Comparison of ENCODE assay signal across 1 cellular context in genomic region chr3:15439476-15439875, GRCh38.
TF ChIP-seq lines count a peak whose summit lies in the region.

No MANE protein-coding gene starts in this region.

TF ChIP-seq in GM12878, 131 proteins besides CTCF, POLR2A, EP300 and RAD21 (continued from another document):
- TF ChIP-seq, protein P1, sequence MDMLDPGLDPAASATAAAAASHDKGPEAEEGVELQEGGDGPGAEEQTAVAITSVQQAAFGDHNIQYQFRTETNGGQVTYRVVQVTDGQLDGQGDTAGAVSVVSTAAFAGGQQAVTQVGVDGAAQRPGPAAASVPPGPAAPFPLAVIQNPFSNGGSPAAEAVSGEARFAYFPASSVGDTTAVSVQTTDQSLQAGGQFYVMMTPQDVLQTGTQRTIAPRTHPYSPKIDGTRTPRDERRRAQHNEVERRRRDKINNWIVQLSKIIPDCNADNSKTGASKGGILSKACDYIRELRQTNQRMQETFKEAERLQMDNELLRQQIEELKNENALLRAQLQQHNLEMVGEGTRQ (IDR thresholded peaks at IDR 0.05; ENCODE audit: borderline replicate concordance, low read depth, low read length): no peak
- TF ChIP-seq MXI1 (IDR thresholded peaks at IDR 0.05; ENCODE audit: low read depth, low read length) (no peak), CEBPZ (IDR thresholded peaks at IDR 0.05; ENCODE audit: low read depth, low read length) (no peak), ESRRA (IDR thresholded peaks at IDR 0.05; ENCODE audit: low read length) (no peak), MEF2A (IDR thresholded peaks at IDR 0.05; ENCODE audit: insufficient read depth, low read depth, low read length) (no peak), IRF4 (IDR thresholded peaks at IDR 0.05; ENCODE audit: low read depth, low read length) (no peak), BCL11A (IDR thresholded peaks at IDR 0.05; ENCODE audit: low read depth, low read length) (no peak), RUNX3 (IDR thresholded peaks at IDR 0.05; ENCODE audit: low read length) (no peak), LARP7 (IDR thresholded peaks at IDR 0.05) (no peak), ZNF622 (IDR thresholded peaks at IDR 0.05) (no peak)
- TF ChIP-seq, protein P2, sequence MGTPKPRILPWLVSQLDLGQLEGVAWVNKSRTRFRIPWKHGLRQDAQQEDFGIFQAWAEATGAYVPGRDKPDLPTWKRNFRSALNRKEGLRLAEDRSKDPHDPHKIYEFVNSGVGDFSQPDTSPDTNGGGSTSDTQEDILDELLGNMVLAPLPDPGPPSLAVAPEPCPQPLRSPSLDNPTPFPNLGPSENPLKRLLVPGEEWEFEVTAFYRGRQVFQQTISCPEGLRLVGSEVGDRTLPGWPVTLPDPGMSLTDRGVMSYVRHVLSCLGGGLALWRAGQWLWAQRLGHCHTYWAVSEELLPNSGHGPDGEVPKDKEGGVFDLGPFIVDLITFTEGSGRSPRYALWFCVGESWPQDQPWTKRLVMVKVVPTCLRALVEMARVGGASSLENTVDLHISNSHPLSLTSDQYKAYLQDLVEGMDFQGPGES (IDR thresholded peaks at IDR 0.05): no peak
